13 cellular contexts compared by ENCODE assay signal in the genomic region with DNA sequence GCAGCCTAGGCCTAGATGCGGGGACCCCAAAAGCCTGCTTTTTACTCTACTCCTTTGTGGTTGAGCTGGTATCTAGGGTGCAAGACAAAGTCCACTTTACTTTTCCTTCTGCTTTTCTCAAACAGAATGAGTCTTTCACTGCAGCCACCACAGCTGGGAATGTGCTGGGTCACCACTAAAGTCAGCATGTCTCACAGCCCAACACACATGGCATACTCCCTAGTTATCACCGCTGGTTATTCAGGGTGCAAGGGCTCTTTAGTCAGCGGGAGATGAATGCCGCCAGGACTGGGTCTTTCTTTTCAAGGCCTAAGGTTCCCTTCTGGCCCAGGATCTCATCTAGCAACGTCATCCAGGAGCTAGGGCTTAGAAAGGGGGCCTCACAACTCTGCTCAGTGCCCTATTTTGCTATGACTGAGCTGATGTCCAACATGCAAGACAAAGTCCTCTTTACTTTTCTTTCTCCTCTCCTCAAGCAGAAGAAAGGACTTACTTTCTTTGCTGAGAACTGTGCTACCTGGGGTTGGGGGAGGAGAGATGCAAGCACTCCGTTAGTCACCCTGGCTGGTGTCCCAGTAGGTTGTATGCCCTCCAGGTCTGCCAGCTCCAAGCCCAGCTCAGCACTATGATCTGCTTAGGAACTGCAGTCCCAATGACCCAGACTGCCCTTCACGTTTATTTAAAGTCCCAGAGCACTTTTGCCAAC. TPM values are rescaled to one million over a fixed set of nuclear protein-coding genes. Genes with fewer than 3 reads are reported as not detected.
A peak's percentile ranks its signal among the peaks of the same experiment; 100 is the strongest.
DNase-seq lines count a peak whose midpoint lies in the region; ATAC-seq, FAIRE-seq and TF ChIP-seq lines count a peak whose summit lies in the region.
"Had no signal": no experiment of that assay in that cellular context is flagged by ENCODE, and none has a peak within 500 bp of the region (broad histone marks: within the 10 kb centered on the region; RNA-seq: fewer than 3 reads in every experiment).

No MANE protein-coding gene starts in this region.

- no peaks in the 10 kb centered on the region for H3K36me3 Mint-ChIP-seq in MCF 10A (ENCODE audit: insufficient read depth, unreplicated experiment)

- no peak overlapping the region for H3K4me3 Mint-ChIP-seq in MCF 10A (ENCODE audit: unreplicated experiment)
- H3K4me3 Mint-ChIP-seq: activated CD8-positive, alpha-beta T cell treated with anti-CD3 and anti-CD28 coated beads for 36 hours; CD8-positive, alpha-beta memory T cell had no signal

- no TSS peak for BruUV-seq in MCF 10A (replicated peaks; lab: Mats Ljungman, UMichigan)

- FAIRE-seq in urothelium cell line (lab: Jason Lieb, UNC) = peak; percentile 44

- peak overlapping the region; percentile 35 for H3K27ac Mint-ChIP-seq in MCF 10A (ENCODE audit: low read depth, unreplicated experiment)
- H3K27ac Mint-ChIP-seq: activated CD8-positive, alpha-beta T cell treated with anti-CD3 and anti-CD28 coated beads for 36 hours; CD8-positive, alpha-beta memory T cell had no signal

- H3K27me3 Mint-ChIP-seq in MCF 10A (ENCODE audit: insufficient read depth, unreplicated experiment) = no peaks in the 10 kb centered on the region
- H3K27me3 Mint-ChIP-seq: activated CD8-positive, alpha-beta T cell treated with anti-CD3 and anti-CD28 coated beads for 36 hours had no signal

- CTCF ChIA-PET in MCF 10A (lab: Yijun Ruan, JAX) = interaction anchor here (0.5 to 1.8 kb wide), 7 partner anchors 13 to 542 kb away, joined by 3 to 8 read pairs (median 3); no protein-coding TSS in a partner anchor

- no peak for TF ChIP-seq POLR2A in erythroblast (IDR thresholded peaks at IDR 0.05; ENCODE audit: low read length)

- peaks cover 9% of the 10 kb centered on the region for H3K4me1 Mint-ChIP-seq in MCF 10A (ENCODE audit: insufficient read depth, unreplicated experiment)
- H3K4me1 Mint-ChIP-seq: CD8-positive, alpha-beta memory T cell had no signal

- H3K9me3 Mint-ChIP-seq in MCF 10A (ENCODE audit: unreplicated experiment) = no peaks in the 10 kb centered on the region
- H3K9me3 Mint-ChIP-seq: activated CD8-positive, alpha-beta T cell treated with anti-CD3 and anti-CD28 coated beads for 36 hours; CD8-positive, alpha-beta memory T cell had no signal

- DNase-seq in M059J (ENCODE audit: low read depth) (peak; percentile 90), MCF 10A (ENCODE audit: unreplicated experiment) (peak; percentile 93), iris pigment epithelial cell (ENCODE audit: low read depth) (peak; percentile 8), urothelium cell line (ENCODE audit: low spot score) (peak; percentile 31), putamen (ENCODE audit: low spot score) (no peak), erythroblast (lab: John Stamatoyannopoulos, UW) (no peak)
- DNase-seq: activated CD8-positive, alpha-beta T cell treated with anti-CD3 and anti-CD28 coated beads for 36 hours; activated gamma-delta T cell treated with Interleukin-2 at 50 U/mL for 16 hours; CD8-positive, alpha-beta memory T cell; KG1; NCI-H2029; sigmoid colon had no signal

- TF ChIP-seq CTCF in MCF 10A (IDR thresholded peaks at IDR 0.05; ENCODE audit: unreplicated experiment) = no peak

- POLR2A ChIA-PET in MCF 10A (lab: Yijun Ruan, JAX) = interaction anchor here (0.7 to 4.3 kb wide), 7 partner anchors 16 to 395 kb away, joined by 3 to 35 read pairs (median 4); a partner anchor contains a TSS

- no peak for ATAC-seq in GM21529 (IDR thresholded peaks at IDR 0.05; ENCODE audit: unreplicated experiment)
- ATAC-seq: activated CD8-positive, alpha-beta T cell treated with anti-CD3 and anti-CD28 coated beads for 36 hours had no signal

- intact Hi-C loops in MCF 10A (cut with micrococcal nuclease) = loop anchor here (2.0 kb wide), 1 partner anchor 95 kb away; a partner anchor contains a TSS

RNA-seq across cellular contexts. Expression of a gene that starts 22.9 kb away (rescaled TPM):
- not detected in 2 replicates for total RNA-seq in M059J (2014; rRNA removed; shearing (Covaris generic))
- 0.22 and 0.61 TPM in 2 replicates for total RNA-seq in MCF 10A (2022)
- total RNA-seq: CD8-positive, alpha-beta memory T cell had no signal

Comparison
In these comparisons a context has a peak if more than half of its experiments do, and no peak if none do; other contexts are left out.
1. DNase-seq: peak in M059J (single experiment), MCF 10A (single experiment), iris pigment epithelial cell (single experiment) and urothelium cell line (single experiment); none in putamen (single experiment) and erythroblast (0 of 2).